Comparison of ENCODE assay signal across 21 cellular contexts in the genomic region with DNA sequence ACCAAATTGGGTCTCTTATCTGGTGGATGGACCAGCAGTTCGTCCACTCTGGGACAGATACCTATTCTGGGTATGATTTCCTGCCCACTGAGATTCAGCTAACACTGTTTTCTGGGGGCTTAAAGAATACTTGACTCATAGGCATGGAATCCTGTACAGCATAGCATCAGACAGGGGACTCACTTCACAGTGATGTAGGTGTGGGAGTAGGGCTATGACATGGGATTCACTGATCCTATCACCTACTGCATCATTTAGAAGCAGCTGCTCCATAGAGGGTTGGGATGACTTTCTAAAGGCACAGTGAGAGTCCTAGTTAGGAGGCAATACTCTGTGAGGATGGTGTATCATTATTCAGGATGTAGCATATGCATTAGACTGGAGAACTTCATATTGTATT.
"Had no signal": no experiment of that assay in that cellular context is flagged by ENCODE, and none has a peak within 500 bp of the region (broad histone marks: within the 10 kb centered on the region; RNA-seq: fewer than 3 reads in every experiment).

No MANE protein-coding gene starts in this region.

- H3K27ac ChIP-seq: KMS-11, RWPE1 had no signal

- H3K9me3 ChIP-seq: SK-N-SH had no signal

- H3K4me2 ChIP-seq: KMS-11, SK-N-SH had no signal

- H3K36me3 Mint-ChIP-seq: IgD-negative memory B cell had no signal

- FAIRE-seq: HepG2, K562 had no signal

- ATAC-seq: HepG2, K562 had no signal

- H3K27ac Mint-ChIP-seq: IgD-negative memory B cell had no signal

- DNase-seq: Kasumi-1, MM.1S, NCI-H1092 treated with DMSO at 0.1 percent for 48 hours, NCI-H1436, NCI-H187, NCI-H2029, NCI-H2081 treated with DMSO at 0.1 percent for 48 hours, NCI-H2171, NCI-H345, NCI-H446 treated with DMSO at 0.1 percent for 48 hours, NCI-H510A treated with DMSO at 0.1 percent for 48 hours, NCI-H526 treated with DMSO at 0.1 percent for 48 hours, NCI-H774, SHP77, SK-N-SH, SW 1271 had no signal

- H3K9ac ChIP-seq: KMS-11, SK-N-SH had no signal

- H3K4me3 Mint-ChIP-seq: IgD-negative memory B cell had no signal

- H3K4me3 ChIP-seq: K562 had no signal
